In the genomic region with DNA sequence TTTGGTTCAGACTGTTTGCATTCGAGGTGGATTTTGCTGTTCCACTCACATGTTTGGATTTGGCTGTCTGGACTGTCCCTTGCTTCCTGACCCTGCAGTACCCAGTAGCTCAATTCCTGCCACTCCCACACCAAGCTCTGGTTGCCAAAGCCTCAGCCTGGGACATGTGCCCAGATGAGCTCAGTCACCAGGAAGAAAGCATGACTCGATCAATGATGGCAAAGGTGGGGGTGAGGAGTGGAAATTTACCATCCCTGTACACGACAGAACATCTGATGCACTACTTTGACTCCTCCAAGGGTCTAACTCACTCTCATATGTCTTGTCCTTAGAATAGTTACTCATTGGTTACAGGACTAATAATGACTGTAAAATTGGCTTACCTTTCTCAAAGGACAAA, we compare ENCODE assay signal across 9 cellular contexts. TPM values are rescaled to one million over a fixed set of nuclear protein-coding genes. Genes with fewer than 3 reads are reported as not detected.
DNase-seq lines count a peak whose midpoint lies in the region; ATAC-seq and TF ChIP-seq lines count a peak whose summit lies in the region.
"Had no signal": no experiment of that assay in that cellular context is flagged by ENCODE, and none has a peak within 500 bp of the region (broad histone marks: within the 10 kb centered on the region; RNA-seq: fewer than 3 reads in every experiment).

No MANE protein-coding gene starts in this region.

- no peak overlapping the region for H3K4me3 ChIP-seq in fibroblast of mammary gland (ENCODE audit: control insufficient read depth, low read depth, low read length)

- ATAC-seq in SK-N-SH treated with all-trans-retinoic acid at 6 μM for 48 hours = peak; percentile 86
- ATAC-seq in omental fat pad (ENCODE audit: low FRiP score) = peak; percentile 75
- no peak for ATAC-seq in HG03196 (IDR thresholded peaks at IDR 0.05; ENCODE audit: unreplicated experiment)

- TF ChIP-seq CTCF in fibroblast of mammary gland (conservative IDR thresholded peaks at IDR 0.05; ENCODE audit: control insufficient read depth, insufficient read depth, low read depth, low read length) = no peak
- TF ChIP-seq CTCF in omental fat pad (IDR thresholded peaks at IDR 0.05) = no peak

- DNase-seq in EL (peak; percentile 67), fibroblast of mammary gland (ENCODE audit: low read depth) (peak; percentile 98), omental fat pad (ENCODE audit: low spot score) (no peak), NCI-H2081 treated with DMSO at 0.1 percent for 48 hours (lab: John Stamatoyannopoulos, UW) (no peak), KBM-7 (no peak)
- no peak for DNase-seq in activated CD4-positive, alpha-beta T cell treated with anti-CD3 and anti-CD28 coated beads for 4 hours
- DNase-seq: NCI-H2171 treated with DMSO at 0.1 percent for 48 hours had no signal

- in situ Hi-C loops in KBM-7 (cut with MboI; ENCODE audit: low pct_unique_long_range_greater_than_20kb, low sequenced_read_pairs) = no loop called here

TF ChIP-seq in SK-N-SH treated with all-trans-retinoic acid at 6 μM for 48 hours, 23 proteins besides CTCF, POLR2A, EP300 and RAD21:
- TF ChIP-seq PPARA (CRISPR knock-in tag; IDR thresholded peaks at IDR 0.05; ENCODE audit: borderline replicate concordance) (no peak), PATZ1 (CRISPR knock-in tag; IDR thresholded peaks at IDR 0.05; ENCODE audit: borderline replicate concordance) (no peak), CSDC2 (CRISPR knock-in tag; IDR thresholded peaks at IDR 0.05) (no peak), ISL1 (CRISPR knock-in tag; IDR thresholded peaks at IDR 0.05) (no peak), TOX (CRISPR knock-in tag; IDR thresholded peaks at IDR 0.05; ENCODE audit: borderline replicate concordance) (no peak), RARB (CRISPR knock-in tag; IDR thresholded peaks at IDR 0.05) (no peak), ZNF8 (CRISPR knock-in tag; IDR thresholded peaks at IDR 0.05) (no peak)
- TF ChIP-seq, protein P1, sequence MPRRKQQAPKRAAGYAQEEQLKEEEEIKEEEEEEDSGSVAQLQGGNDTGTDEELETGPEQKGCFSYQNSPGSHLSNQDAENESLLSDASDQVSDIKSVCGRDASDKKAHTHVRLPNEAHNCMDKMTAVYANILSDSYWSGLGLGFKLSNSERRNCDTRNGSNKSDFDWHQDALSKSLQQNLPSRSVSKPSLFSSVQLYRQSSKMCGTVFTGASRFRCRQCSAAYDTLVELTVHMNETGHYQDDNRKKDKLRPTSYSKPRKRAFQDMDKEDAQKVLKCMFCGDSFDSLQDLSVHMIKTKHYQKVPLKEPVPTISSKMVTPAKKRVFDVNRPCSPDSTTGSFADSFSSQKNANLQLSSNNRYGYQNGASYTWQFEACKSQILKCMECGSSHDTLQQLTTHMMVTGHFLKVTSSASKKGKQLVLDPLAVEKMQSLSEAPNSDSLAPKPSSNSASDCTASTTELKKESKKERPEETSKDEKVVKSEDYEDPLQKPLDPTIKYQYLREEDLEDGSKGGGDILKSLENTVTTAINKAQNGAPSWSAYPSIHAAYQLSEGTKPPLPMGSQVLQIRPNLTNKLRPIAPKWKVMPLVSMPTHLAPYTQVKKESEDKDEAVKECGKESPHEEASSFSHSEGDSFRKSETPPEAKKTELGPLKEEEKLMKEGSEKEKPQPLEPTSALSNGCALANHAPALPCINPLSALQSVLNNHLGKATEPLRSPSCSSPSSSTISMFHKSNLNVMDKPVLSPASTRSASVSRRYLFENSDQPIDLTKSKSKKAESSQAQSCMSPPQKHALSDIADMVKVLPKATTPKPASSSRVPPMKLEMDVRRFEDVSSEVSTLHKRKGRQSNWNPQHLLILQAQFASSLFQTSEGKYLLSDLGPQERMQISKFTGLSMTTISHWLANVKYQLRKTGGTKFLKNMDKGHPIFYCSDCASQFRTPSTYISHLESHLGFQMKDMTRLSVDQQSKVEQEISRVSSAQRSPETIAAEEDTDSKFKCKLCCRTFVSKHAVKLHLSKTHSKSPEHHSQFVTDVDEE (CRISPR knock-in tag; IDR thresholded peaks at IDR 0.05) = no peak

RNA-seq across cellular contexts. Expression of gene ZNF385D, which starts 45.2 kb away (rescaled TPM):
- total RNA-seq in omental fat pad = 10 to 100 TPM in 2 of 4 donors, 1 to 10 TPM in 2; 2.7 to 41.4 (median 8.8) TPM

Comparison
In these comparisons a context has a peak if more than half of its experiments do, and no peak if none do; other contexts are left out.
1. DNase-seq: peak in EL (single experiment) and fibroblast of mammary gland (single experiment); none in omental fat pad (single experiment), activated CD4-positive, alpha-beta T cell treated with anti-CD3 and anti-CD28 coated beads for 4 hours (0 of 2), NCI-H2081 treated with DMSO at 0.1 percent for 48 hours (single experiment) and KBM-7 (single experiment).